Comparison of ENCODE assay signal across 10 cellular contexts in the genomic region with DNA sequence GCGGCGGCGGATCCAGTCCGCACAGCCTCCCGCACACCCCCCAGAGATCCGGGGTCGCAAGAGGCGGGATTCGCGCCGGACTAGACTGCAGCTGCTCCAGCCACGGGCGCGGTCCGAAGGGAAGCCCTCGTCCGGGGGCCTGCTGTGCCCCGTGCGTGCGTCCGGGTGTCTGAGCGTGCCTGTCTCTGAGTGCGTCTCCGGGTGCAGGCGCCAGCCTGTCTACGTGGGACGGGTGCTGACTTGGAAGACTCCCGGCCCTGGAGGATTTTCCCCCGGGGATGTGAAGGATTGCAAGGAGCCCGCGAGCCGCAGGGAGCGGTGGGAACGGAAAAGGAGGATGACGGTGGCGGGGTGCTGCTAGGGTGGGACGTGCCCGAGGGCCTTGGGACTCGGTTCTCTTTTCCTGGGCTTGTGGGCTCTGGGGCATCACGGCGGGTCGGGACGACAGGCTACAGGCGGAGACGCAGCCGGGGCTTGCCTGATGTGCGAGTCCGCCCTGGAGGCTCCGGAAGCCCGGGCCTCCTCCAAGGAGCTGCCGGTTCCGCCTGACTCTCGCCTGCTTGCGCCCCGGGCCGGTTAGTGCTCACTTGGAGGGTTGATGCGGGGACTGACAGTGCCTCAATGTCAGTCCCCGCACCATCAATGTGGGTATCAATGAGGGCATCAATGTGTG. TPM values are rescaled to one million over a fixed set of nuclear protein-coding genes. Genes with fewer than 3 reads are reported as not detected.
DNase-seq lines count a peak whose midpoint lies in the region; ATAC-seq and TF ChIP-seq lines count a peak whose summit lies in the region.
"Had no signal": no experiment of that assay in that cellular context is flagged by ENCODE, and none has a peak within 500 bp of the region (broad histone marks: within the 10 kb centered on the region; RNA-seq: fewer than 3 reads in every experiment).

No MANE protein-coding gene starts in this region.

- H3K4me1 Mint-ChIP-seq in osteocyte (ENCODE audit: unreplicated experiment) = peaks cover 52% of the 10 kb centered on the region

- peaks cover 85% of the 10 kb centered on the region for H3K27me3 ChIP-seq in ACC112 (ENCODE audit: insufficient read depth, low read length)
- H3K27me3 ChIP-seq in ascending aorta = no peaks in the 10 kb centered on the region
- H3K27me3 ChIP-seq in right atrium auricular region = no peaks in the 10 kb centered on the region

- H3K27ac Mint-ChIP-seq in osteocyte (ENCODE audit: unreplicated experiment) = peak overlapping the region; percentile 69
- H3K27ac Mint-ChIP-seq: immature natural killer cell had no signal

- ATAC-seq in HG03342 (IDR thresholded peaks at IDR 0.05; ENCODE audit: unreplicated experiment) = no peak

- H2AFZ ChIP-seq in ACC112 (ENCODE audit: low read length, unreplicated experiment) = peak overlapping the region; percentile 17

- DNase-seq in ascending aorta (ENCODE audit: low spot score in 2 of 2) (no peak), right atrium auricular region (ENCODE audit: low spot score) (peak; percentile 79), osteocyte (ENCODE audit: extremely low spot score, unreplicated experiment) (no peak), OCI-M1 (lab: John Stamatoyannopoulos, UW) (no peak), NCI-H128 (lab: John Stamatoyannopoulos, UW; ENCODE audit: unreplicated experiment) (no peak)
- no peak for DNase-seq in activated CD4-positive, CD25-positive, alpha-beta regulatory T cell (lab: John Stamatoyannopoulos, UW)
- DNase-seq: immature natural killer cell, NCI-H1048 had no signal

- no peak for TF ChIP-seq CTCF in ascending aorta (IDR thresholded peaks at IDR 0.05)
- no peak for TF ChIP-seq CTCF in right atrium auricular region (IDR thresholded peaks at IDR 0.05)
- no peak for TF ChIP-seq CTCF in osteocyte (IDR thresholded peaks at IDR 0.05)

- no peak overlapping the region for H3K27ac ChIP-seq in ACC112 (ENCODE audit: low read depth, low read length)
- peak overlapping the region; percentile 50 to 64 for H3K27ac ChIP-seq in ascending aorta
- H3K27ac ChIP-seq in right atrium auricular region = peak overlapping the region; percentile 70 to 75

- H3K4me1 ChIP-seq in ACC112 (ENCODE audit: control insufficient read depth, insufficient read depth, low read length, unreplicated experiment) (no peaks in the 10 kb centered on the region), ascending aorta (peaks cover 0 to 4% of the 10 kb centered on the region in 2 donors), right atrium auricular region (peaks cover 0 to 45% of the 10 kb centered on the region in 2 donors)

- H3K9me3 ChIP-seq in ascending aorta (no peaks in the 10 kb centered on the region), right atrium auricular region (no peaks in the 10 kb centered on the region)

- H3K9me3 Mint-ChIP-seq in osteocyte (ENCODE audit: unreplicated experiment) = no peaks in the 10 kb centered on the region

- peak overlapping the region; percentile 76 for H3K4me3 Mint-ChIP-seq in osteocyte (ENCODE audit: unreplicated experiment)
- H3K4me3 Mint-ChIP-seq: immature natural killer cell had no signal

- H3K4me3 ChIP-seq in ACC112 (ENCODE audit: low read depth, low read length) (peak overlapping the region; percentile 57), ascending aorta (peak overlapping the region; percentile 27 to 52), right atrium auricular region (peak overlapping the region; percentile 35 to 54)

- peaks cover 5% of the 10 kb centered on the region for H3K36me3 Mint-ChIP-seq in osteocyte (ENCODE audit: unreplicated experiment)
- H3K36me3 Mint-ChIP-seq: immature natural killer cell had no signal

- H3K36me3 ChIP-seq in ACC112 (ENCODE audit: insufficient read depth, low read length) (no peaks in the 10 kb centered on the region), ascending aorta (no peaks in the 10 kb centered on the region), right atrium auricular region (no peaks in the 10 kb centered on the region)

- no peaks in the 10 kb centered on the region for H3K79me2 ChIP-seq in ACC112 (ENCODE audit: control insufficient read depth, insufficient read depth, low read length, unreplicated experiment)

- peaks cover 14% of the 10 kb centered on the region for H3K27me3 Mint-ChIP-seq in osteocyte (ENCODE audit: unreplicated experiment)

- intact Hi-C loops in ascending aorta (cut with DNase I) = loop anchor here (10.0 kb wide), 1 partner anchor 489 kb away; no protein-coding TSS in a partner anchor

RNA-seq across cellular contexts. Expression of gene MAFB, which starts 5.7 kb away (rescaled TPM):
- total RNA-seq in ascending aorta = 84.6 TPM
- total RNA-seq in right atrium auricular region = 10 to 100 TPM; 14.2 to 31.7 TPM
- total RNA-seq in osteocyte = 27.6 and 31.9 TPM in 2 replicates
